ENCODE assay signal across 1 cellular context in the genomic region with DNA sequence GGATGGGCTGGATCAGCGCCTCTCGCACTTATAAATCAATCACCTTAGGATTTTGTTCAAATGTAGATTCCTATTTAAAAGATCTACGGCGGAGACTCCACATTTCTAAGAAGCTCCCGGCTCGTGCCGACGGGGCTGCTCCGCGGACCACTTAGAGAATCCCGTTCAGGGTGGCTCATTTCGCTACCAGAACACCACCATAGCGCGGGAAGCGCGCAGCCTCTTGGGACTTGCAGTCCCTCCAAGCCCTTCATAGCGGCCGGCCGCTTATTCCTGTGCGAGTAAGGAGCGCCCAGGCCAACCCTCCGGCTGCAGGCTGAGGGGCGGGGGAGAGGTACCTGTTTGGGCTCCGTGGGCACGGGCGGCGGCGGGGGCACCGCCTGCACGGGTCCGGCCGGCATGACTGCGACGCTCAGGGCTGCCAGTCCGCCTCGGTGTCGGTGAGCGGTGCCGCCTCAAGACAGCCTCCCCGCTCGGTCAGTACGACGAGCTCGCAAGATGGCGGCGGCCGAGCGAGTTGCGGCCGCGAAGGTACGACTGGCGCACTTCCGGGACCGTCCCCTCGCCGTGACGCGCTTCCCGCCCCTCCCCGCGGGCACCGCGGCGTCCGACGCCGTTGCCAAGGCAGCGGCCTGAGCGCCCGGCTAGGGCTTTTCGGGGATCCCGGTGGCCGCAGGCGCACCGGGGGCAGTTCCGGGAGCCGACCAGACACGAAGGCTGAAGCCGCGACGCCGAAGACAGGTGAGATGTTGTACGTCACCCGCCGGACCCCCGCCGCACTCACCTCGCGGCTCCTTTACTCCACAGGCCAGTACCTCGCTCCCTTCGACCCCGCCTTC.
TF ChIP-seq lines count a peak whose summit lies in the region.

CCDC157 (plus strand) TSS at position 616 of the 839 bp plus-strand sequence. CDS start 8,994 bp downstream, outside the sequence.
SF3A1 (minus strand) TSS at position 503 of the 839 bp plus-strand sequence; CDS start at position 401, 102 bp downstream.

TF ChIP-seq in HepG2, 621 proteins besides CTCF, POLR2A, EP300 and RAD21 (continued from another document and continues in another):
- TF ChIP-seq, protein P1, sequence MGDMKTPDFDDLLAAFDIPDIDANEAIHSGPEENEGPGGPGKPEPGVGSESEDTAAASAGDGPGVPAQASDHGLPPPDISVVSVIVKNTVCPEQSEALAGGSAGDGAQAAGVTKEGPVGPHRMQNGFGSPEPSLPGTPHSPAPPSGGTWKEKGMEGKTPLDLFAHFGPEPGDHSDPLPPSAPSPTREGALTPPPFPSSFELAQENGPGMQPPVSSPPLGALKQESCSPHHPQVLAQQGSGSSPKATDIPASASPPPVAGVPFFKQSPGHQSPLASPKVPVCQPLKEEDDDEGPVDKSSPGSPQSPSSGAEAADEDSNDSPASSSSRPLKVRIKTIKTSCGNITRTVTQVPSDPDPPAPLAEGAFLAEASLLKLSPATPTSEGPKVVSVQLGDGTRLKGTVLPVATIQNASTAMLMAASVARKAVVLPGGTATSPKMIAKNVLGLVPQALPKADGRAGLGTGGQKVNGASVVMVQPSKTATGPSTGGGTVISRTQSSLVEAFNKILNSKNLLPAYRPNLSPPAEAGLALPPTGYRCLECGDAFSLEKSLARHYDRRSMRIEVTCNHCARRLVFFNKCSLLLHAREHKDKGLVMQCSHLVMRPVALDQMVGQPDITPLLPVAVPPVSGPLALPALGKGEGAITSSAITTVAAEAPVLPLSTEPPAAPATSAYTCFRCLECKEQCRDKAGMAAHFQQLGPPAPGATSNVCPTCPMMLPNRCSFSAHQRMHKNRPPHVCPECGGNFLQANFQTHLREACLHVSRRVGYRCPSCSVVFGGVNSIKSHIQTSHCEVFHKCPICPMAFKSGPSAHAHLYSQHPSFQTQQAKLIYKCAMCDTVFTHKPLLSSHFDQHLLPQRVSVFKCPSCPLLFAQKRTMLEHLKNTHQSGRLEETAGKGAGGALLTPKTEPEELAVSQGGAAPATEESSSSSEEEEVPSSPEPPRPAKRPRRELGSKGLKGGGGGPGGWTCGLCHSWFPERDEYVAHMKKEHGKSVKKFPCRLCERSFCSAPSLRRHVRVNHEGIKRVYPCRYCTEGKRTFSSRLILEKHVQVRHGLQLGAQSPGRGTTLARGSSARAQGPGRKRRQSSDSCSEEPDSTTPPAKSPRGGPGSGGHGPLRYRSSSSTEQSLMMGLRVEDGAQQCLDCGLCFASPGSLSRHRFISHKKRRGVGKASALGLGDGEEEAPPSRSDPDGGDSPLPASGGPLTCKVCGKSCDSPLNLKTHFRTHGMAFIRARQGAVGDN (CRISPR knock-in tag; IDR thresholded peaks at IDR 0.05), result peak; percentile 87
- no peak for TF ChIP-seq ZFP36L1 (CRISPR knock-in tag; IDR thresholded peaks at IDR 0.05)
- peak; percentile 70; the same call in 1 of the 2 replicates for TF ChIP-seq ETV6 (CRISPR knock-in tag; conservative IDR thresholded peaks at IDR 0.05)
- TF ChIP-seq XBP1 (CRISPR knock-in tag; IDR thresholded peaks at IDR 0.05), result no peak
- no peak for TF ChIP-seq ZIK1 (CRISPR knock-in tag; IDR thresholded peaks at IDR 0.05; ENCODE audit: borderline replicate concordance, low read depth)
- TF ChIP-seq ZNF616 (CRISPR knock-in tag; IDR thresholded peaks at IDR 0.05; ENCODE audit: low read depth), result peak; percentile 87; the same call in 1 of the 2 replicates
- TF ChIP-seq AHR (CRISPR knock-in tag; IDR thresholded peaks at IDR 0.05), result peak; percentile 84; the same call in 1 of the 2 replicates
- TF ChIP-seq ATF4 (CRISPR knock-in tag; IDR thresholded peaks at IDR 0.05), result no peak
- peak; percentile 82; the same call in 1 of the 2 replicates for TF ChIP-seq ZNF501 (CRISPR knock-in tag; IDR thresholded peaks at IDR 0.05)
- no peak for TF ChIP-seq KLF11 (CRISPR knock-in tag; IDR thresholded peaks at IDR 0.05)
- no peak for TF ChIP-seq FOXP1 (IDR thresholded peaks at IDR 0.05)
- no peak for TF ChIP-seq FOXP1 (CRISPR knock-in tag; IDR thresholded peaks at IDR 0.05)
- no peak for TF ChIP-seq SNAPC2 (CRISPR knock-in tag; IDR thresholded peaks at IDR 0.05)
- no peak for TF ChIP-seq SKI (IDR thresholded peaks at IDR 0.05; ENCODE audit: partially characterized antibody)
- TF ChIP-seq FOSL1 (CRISPR knock-in tag; IDR thresholded peaks at IDR 0.05; ENCODE audit: borderline replicate concordance), result peak; percentile 9; the same call in 1 of the 2 replicates
- TF ChIP-seq HOXD1 (CRISPR knock-in tag; IDR thresholded peaks at IDR 0.05), result peak; percentile 76
- TF ChIP-seq SOX13 (IDR thresholded peaks at IDR 0.05), result no peak
- TF ChIP-seq SOX13 (CRISPR knock-in tag; conservative IDR thresholded peaks at IDR 0.05 in 1 of 2, IDR thresholded peaks at IDR 0.05 in 1 of 2), result peak in 1 of 2 experiments; percentile 32; a peak in 1 of 4 replicates
- TF ChIP-seq FOXA1 (IDR thresholded peaks at IDR 0.05), result no peak
- TF ChIP-seq FOXA1 (CRISPR knock-in tag; IDR thresholded peaks at IDR 0.05), result 0 out of 2 replicates have a peak, but pooled peaks have one; percentile 25
- peak; percentile 92; the same call in 1 of the 2 replicates for TF ChIP-seq CAMTA2 (CRISPR knock-in tag; IDR thresholded peaks at IDR 0.05; ENCODE audit: borderline replicate concordance)
- TF ChIP-seq ZFP82 (CRISPR knock-in tag; IDR thresholded peaks at IDR 0.05; ENCODE audit: borderline replicate concordance), result peak; percentile 93; the same call in 1 of the 2 replicates
- no peak for TF ChIP-seq HMG20B (CRISPR knock-in tag; conservative IDR thresholded peaks at IDR 0.05)
- TF ChIP-seq ZNF138 (CRISPR knock-in tag; IDR thresholded peaks at IDR 0.05; ENCODE audit: low read depth), result peak; percentile 95
- TF ChIP-seq BORCS8-MEF2B (CRISPR knock-in tag; IDR thresholded peaks at IDR 0.05), result no peak
- TF ChIP-seq ZNF550 (CRISPR knock-in tag; IDR thresholded peaks at IDR 0.05; ENCODE audit: borderline replicate concordance), result peak; percentile 95
- no peak for TF ChIP-seq LCORL (IDR thresholded peaks at IDR 0.05)
- peak; percentile 56 for TF ChIP-seq LCORL (CRISPR knock-in tag; IDR thresholded peaks at IDR 0.05)
- no peak for TF ChIP-seq ARID2 (CRISPR knock-in tag; IDR thresholded peaks at IDR 0.05; ENCODE audit: borderline replicate concordance)
- 0 out of 2 replicates have a peak, but pooled peaks have one; percentile 24 for TF ChIP-seq PAXIP1 (CRISPR knock-in tag; conservative IDR thresholded peaks at IDR 0.05)
- no peak for TF ChIP-seq NFAT5 (CRISPR knock-in tag; IDR thresholded peaks at IDR 0.05)
- TF ChIP-seq, protein P2, sequence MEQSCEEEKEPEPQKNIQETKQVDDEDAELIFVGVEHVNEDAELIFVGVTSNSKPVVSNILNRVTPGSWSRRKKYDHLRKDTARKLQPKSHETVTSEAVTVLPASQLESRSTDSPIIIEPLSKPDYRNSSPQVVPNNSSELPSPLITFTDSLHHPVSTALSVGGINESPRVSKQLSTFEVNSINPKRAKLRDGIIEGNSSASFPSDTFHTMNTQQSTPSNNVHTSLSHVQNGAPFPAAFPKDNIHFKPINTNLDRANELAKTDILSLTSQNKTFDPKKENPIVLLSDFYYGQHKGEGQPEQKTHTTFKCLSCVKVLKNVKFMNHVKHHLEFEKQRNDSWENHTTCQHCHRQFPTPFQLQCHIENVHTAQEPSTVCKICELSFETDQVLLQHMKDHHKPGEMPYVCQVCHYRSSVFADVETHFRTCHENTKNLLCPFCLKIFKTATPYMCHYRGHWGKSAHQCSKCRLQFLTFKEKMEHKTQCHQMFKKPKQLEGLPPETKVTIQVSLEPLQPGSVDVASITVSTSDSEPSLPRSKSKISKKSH (CRISPR knock-in tag; IDR thresholded peaks at IDR 0.05; ENCODE audit: borderline replicate concordance), result peak; percentile 31; the same call in 1 of the 2 replicates
- TF ChIP-seq HDAC2 (CRISPR knock-in tag; IDR thresholded peaks at IDR 0.05), result peak; percentile 62; the same call in 1 of the 2 replicates
- TF ChIP-seq GTF3A (CRISPR knock-in tag; conservative IDR thresholded peaks at IDR 0.05), result no peak
- no peak for TF ChIP-seq LBX2 (CRISPR knock-in tag; IDR thresholded peaks at IDR 0.05; ENCODE audit: borderline replicate concordance)
- peak; percentile 43; the same call in 1 of the 2 replicates for TF ChIP-seq FOXK1 (CRISPR knock-in tag; IDR thresholded peaks at IDR 0.05; ENCODE audit: borderline replicate concordance, low read depth)
- no peak for TF ChIP-seq ZNF780A (CRISPR knock-in tag; IDR thresholded peaks at IDR 0.05)
- TF ChIP-seq, protein P3, sequence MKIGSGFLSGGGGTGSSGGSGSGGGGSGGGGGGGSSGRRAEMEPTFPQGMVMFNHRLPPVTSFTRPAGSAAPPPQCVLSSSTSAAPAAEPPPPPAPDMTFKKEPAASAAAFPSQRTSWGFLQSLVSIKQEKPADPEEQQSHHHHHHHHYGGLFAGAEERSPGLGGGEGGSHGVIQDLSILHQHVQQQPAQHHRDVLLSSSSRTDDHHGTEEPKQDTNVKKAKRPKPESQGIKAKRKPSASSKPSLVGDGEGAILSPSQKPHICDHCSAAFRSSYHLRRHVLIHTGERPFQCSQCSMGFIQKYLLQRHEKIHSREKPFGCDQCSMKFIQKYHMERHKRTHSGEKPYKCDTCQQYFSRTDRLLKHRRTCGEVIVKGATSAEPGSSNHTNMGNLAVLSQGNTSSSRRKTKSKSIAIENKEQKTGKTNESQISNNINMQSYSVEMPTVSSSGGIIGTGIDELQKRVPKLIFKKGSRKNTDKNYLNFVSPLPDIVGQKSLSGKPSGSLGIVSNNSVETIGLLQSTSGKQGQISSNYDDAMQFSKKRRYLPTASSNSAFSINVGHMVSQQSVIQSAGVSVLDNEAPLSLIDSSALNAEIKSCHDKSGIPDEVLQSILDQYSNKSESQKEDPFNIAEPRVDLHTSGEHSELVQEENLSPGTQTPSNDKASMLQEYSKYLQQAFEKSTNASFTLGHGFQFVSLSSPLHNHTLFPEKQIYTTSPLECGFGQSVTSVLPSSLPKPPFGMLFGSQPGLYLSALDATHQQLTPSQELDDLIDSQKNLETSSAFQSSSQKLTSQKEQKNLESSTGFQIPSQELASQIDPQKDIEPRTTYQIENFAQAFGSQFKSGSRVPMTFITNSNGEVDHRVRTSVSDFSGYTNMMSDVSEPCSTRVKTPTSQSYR (CRISPR knock-in tag; IDR thresholded peaks at IDR 0.05; ENCODE audit: borderline replicate concordance), result no peak
- no peak for TF ChIP-seq ZSCAN30 (CRISPR knock-in tag; IDR thresholded peaks at IDR 0.05)
- no peak for TF ChIP-seq SMC3 (IDR thresholded peaks at IDR 0.05; ENCODE audit: low read length)
